Comparison of ENCODE assay signal across 26 cellular contexts in the genomic region with DNA sequence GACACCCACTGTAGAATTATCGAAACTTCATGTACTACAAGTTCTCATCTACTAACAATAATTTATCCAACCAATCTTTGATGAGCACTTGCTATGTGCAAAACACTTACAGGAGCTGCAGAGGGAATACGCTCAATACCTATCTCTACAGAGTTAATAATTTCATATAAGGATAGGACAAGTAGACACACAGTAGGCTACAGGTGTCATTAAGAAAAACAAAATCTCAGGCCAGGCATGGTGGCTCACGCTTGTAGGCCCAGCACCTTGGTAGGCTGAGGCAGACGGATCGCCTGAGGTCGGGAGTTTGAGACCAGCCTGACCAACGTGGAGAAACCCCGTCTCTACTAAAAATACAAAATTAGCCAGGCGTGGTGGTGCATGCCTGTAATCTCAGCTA.
DNase-seq lines count a peak whose midpoint lies in the region; ATAC-seq and TF ChIP-seq lines count a peak whose summit lies in the region.
"Had no signal": no experiment of that assay in that cellular context is flagged by ENCODE, and none has a peak within 500 bp of the region (broad histone marks: within the 10 kb centered on the region; RNA-seq: fewer than 3 reads in every experiment).

No MANE protein-coding gene starts in this region.

- H3K9me3 ChIP-seq in KOPT-K1 (ENCODE audit: insufficient read depth, low read length, poor library complexity, severe bottlenecking), result no peaks in the 10 kb centered on the region
- H3K9me3 ChIP-seq in aorta (ENCODE audit: control insufficient read depth, low read length), result no peaks in the 10 kb centered on the region
- H3K9me3 ChIP-seq: heart right ventricle, stomach had no signal

- no peak overlapping the region for H3K4me3 ChIP-seq in aorta (ENCODE audit: low read length in 2 of 2)
- H3K4me3 ChIP-seq: heart right ventricle, stomach had no signal

- WGBS in aorta, 2 donors, result 92 to 93% methylated on average over 9 of the region's 9 CpGs

- H3K4me3 Mint-ChIP-seq in CD14-positive monocyte (no peak overlapping the region), neural crest cell (peak overlapping the region; percentile 95)

- no peaks in the 10 kb centered on the region for H3K9me3 Mint-ChIP-seq in CD14-positive monocyte
- H3K9me3 Mint-ChIP-seq in neural crest cell, result no peaks in the 10 kb centered on the region
- H3K9me3 Mint-ChIP-seq: activated naive CD4-positive, alpha-beta T cell treated with anti-CD3 and anti-CD28 coated beads, Interleukin-2, amount 50 U/mL, for 24 hours had no signal

- H3K27ac ChIP-seq in KOPT-K1 (ENCODE audit: low read depth, low read length, poor library complexity, severe bottlenecking) (peak overlapping the region; percentile 98), aorta (ENCODE audit: low read depth in 1 of 2, low read length in 2 of 2) (no peak overlapping the region)
- H3K27ac ChIP-seq: C4-2B, heart right ventricle, stomach had no signal

- H3K27me3 Mint-ChIP-seq in CD14-positive monocyte (ENCODE audit: low read depth in 3 of 3) (peaks cover 0 to 2% (median 0%) of the 10 kb centered on the region in 3 donors), neural crest cell (ENCODE audit: low read depth) (peaks cover 3% of the 10 kb centered on the region)
- H3K27me3 Mint-ChIP-seq: activated naive CD4-positive, alpha-beta T cell treated with anti-CD3 and anti-CD28 coated beads, Interleukin-2, amount 50 U/mL, for 24 hours had no signal

- DNase-seq in CD14-positive monocyte (ENCODE audit: low spot score) (no peak), cerebellar cortex (ENCODE audit: low spot score) (peak; percentile 5), neural crest cell (ENCODE audit: low read depth, low spot score) (no peak), NCI-H1105 (lab: John Stamatoyannopoulos, UW) (no peak), aorta (no peak)
- no peak for DNase-seq in activated CD8-positive, alpha-beta memory T cell treated with anti-CD3 and anti-CD28 coated beads for 24 hours
- no peak for DNase-seq in activated CD8-positive, alpha-beta memory T cell treated with anti-CD3 and anti-CD28 coated beads, Interleukin-2, amount 50 U/mL, for 4 hours
- DNase-seq: activated CD4-positive, alpha-beta T cell treated with anti-CD3 and anti-CD28 coated beads for 1 hour; erythroblast; foreskin fibroblast; heart right ventricle; KBM-7; left ventricle myocardium superior; NCI-H1930; NCI-H345; NCI-H774; occipital lobe; retina; Right ventricle myocardium superior; stimulated activated CD4-positive, alpha-beta T cell treated with anti-CD3 and anti-CD28 coated beads, Interleukin-12 subunit alpha, Interleukin-12 subunit beta, amount 100 ng/mL, for 4 hours; stomach; trophoblast cell had no signal

- H3K36me3 Mint-ChIP-seq in CD14-positive monocyte, result peaks cover 24 to 25% of the 10 kb centered on the region in 2 donors
- H3K36me3 Mint-ChIP-seq in neural crest cell (ENCODE audit: low read depth), result peaks cover 7% of the 10 kb centered on the region

- no peak for ATAC-seq in aorta (ENCODE audit: low FRiP score)
- ATAC-seq: HCT116, heart right ventricle, left ventricle myocardium superior had no signal

- H3K36me3 ChIP-seq in KOPT-K1 (ENCODE audit: insufficient read depth, low read length) (peaks cover 59% of the 10 kb centered on the region), aorta (ENCODE audit: control insufficient read depth in 1 of 2, insufficient read depth in 2 of 2, low read length in 1 of 2) (no peaks in the 10 kb centered on the region)

- no peaks in the 10 kb centered on the region for H3K4me1 ChIP-seq in aorta (ENCODE audit: control insufficient read depth in 1 of 2, insufficient read depth in 2 of 2, low read length in 2 of 2)

- peak overlapping the region in 6 of 7 donors; percentile 57 to 99 (median 98) for H3K27ac Mint-ChIP-seq in CD14-positive monocyte
- no peak overlapping the region for H3K27ac Mint-ChIP-seq in neural crest cell (ENCODE audit: unreplicated experiment)
- H3K27ac Mint-ChIP-seq: activated naive CD4-positive, alpha-beta T cell treated with anti-CD3 and anti-CD28 coated beads, Interleukin-2, amount 50 U/mL, for 24 hours had no signal

- intact Hi-C loops in CD14-positive monocyte (cut with micrococcal nuclease) (no loop called here), aorta (cut with DNase I) (no loop called here)

- no peaks in the 10 kb centered on the region for H3K27me3 ChIP-seq in aorta (ENCODE audit: control insufficient read depth in 1 of 2, insufficient read depth in 2 of 2, low read length in 1 of 2)
- H3K27me3 ChIP-seq: heart right ventricle, stomach had no signal

- H3K4me1 Mint-ChIP-seq in CD14-positive monocyte (peaks cover 45% of the 10 kb centered on the region), neural crest cell (peaks cover 41% of the 10 kb centered on the region)

- no peak for TF ChIP-seq CTCF in CD14-positive monocyte (IDR thresholded peaks at IDR 0.05)
- TF ChIP-seq CTCF in neural crest cell (conservative IDR thresholded peaks at IDR 0.05), result no peak
